ENCODE assay signal across 12 cellular contexts in the genomic region with DNA sequence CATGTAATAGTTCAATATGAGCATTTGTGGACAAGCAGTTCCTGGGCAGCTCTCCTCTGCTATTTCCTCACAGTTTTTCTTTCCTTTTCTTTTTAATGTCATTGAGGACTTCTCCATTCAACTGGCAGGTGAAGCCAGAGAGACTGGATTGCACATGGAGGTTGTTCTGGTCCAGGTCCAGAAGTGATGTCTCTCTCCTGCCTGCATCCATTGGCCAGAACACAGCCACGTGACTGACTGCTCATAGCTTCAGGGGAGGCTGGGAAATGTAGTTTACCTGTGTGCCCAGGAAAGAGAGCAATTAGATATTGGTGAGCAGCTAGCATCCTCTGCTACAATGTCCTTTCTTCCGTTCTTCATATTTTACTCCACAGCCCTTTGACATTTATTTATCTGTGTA. TPM values are rescaled to one million over a fixed set of nuclear protein-coding genes. Genes with fewer than 3 reads are reported as not detected.
DNase-seq lines count a peak whose midpoint lies in the region; ATAC-seq and TF ChIP-seq lines count a peak whose summit lies in the region.
"Had no signal": no experiment of that assay in that cellular context is flagged by ENCODE, and none has a peak within 500 bp of the region (broad histone marks: within the 10 kb centered on the region; RNA-seq: fewer than 3 reads in every experiment).

No MANE protein-coding gene starts in this region.

- H3K4me1 Mint-ChIP-seq in endodermal cell (no peaks in the 10 kb centered on the region), T-helper 17 cell (peaks cover 2% of the 10 kb centered on the region)

- no peaks in the 10 kb centered on the region for H3K4me1 ChIP-seq in endodermal cell (ENCODE audit: control insufficient read depth, insufficient read depth, low read length)
- H3K4me1 ChIP-seq: BLaER1, prostate gland had no signal

- H3K36me3 ChIP-seq in endodermal cell (ENCODE audit: control insufficient read depth, insufficient read depth, low read length), result no peaks in the 10 kb centered on the region
- H3K36me3 ChIP-seq: BLaER1, prostate gland had no signal

- no peak for TF ChIP-seq CTCF in endodermal cell (conservative IDR thresholded peaks at IDR 0.05)

- WGBS in endodermal cell (ENCODE audit: insufficient coverage in 1 of 2, insufficient read length in 1 of 2), 2 experiments, result 68 to 80% methylated on average over 1 of the region's 2 CpGs

- H3K4me3 Mint-ChIP-seq in endodermal cell (no peak overlapping the region), T-helper 17 cell (no peak overlapping the region)

- no peak overlapping the region for H3K27ac ChIP-seq in endodermal cell (ENCODE audit: low read depth, low read length)
- H3K27ac ChIP-seq: BLaER1, coronary artery, prostate gland had no signal

- no peaks in the 10 kb centered on the region for H3K36me3 Mint-ChIP-seq in endodermal cell (ENCODE audit: low read depth)
- no peaks in the 10 kb centered on the region for H3K36me3 Mint-ChIP-seq in T-helper 17 cell (ENCODE audit: low read depth)

- H3K9me3 Mint-ChIP-seq in endodermal cell, result peaks cover 10% of the 10 kb centered on the region

- H3K27ac Mint-ChIP-seq in endodermal cell (no peak overlapping the region), T-helper 17 cell (no peak overlapping the region)

- no peaks in the 10 kb centered on the region for H3K27me3 ChIP-seq in endodermal cell (ENCODE audit: control insufficient read depth, insufficient read depth, low read length, poor library complexity, severe bottlenecking)
- H3K27me3 ChIP-seq: BLaER1 had no signal

- no peak overlapping the region for H3K9ac ChIP-seq in endodermal cell (ENCODE audit: extremely low read depth, low read length, poor library complexity, severe bottlenecking)
- H3K9ac ChIP-seq: BLaER1 had no signal

- peak; percentile 39 for DNase-seq in DMS153 (lab: John Stamatoyannopoulos, UW)
- peak; percentile 35 for DNase-seq in NCI-H748 treated with DMSO at 0.1 percent for 48 hours (lab: John Stamatoyannopoulos, UW)
- DNase-seq in endodermal cell, result peak; percentile 74
- no peak for DNase-seq in SW480 (ENCODE audit: low spot score)
- no peak for DNase-seq in T-helper 17 cell
- DNase-seq in superior temporal gyrus (ENCODE audit: extremely low spot score), result no peak
- DNase-seq: NCI-H2171 had no signal

- ATAC-seq in GM21576 (IDR thresholded peaks at IDR 0.05; ENCODE audit: unreplicated experiment) (peak; percentile 71), GM18517 (IDR thresholded peaks at IDR 0.05; ENCODE audit: unreplicated experiment) (no peak), T-helper 17 cell (no peak)

- H3K9me3 ChIP-seq in endodermal cell (ENCODE audit: control insufficient read depth, low read length) (peaks cover 5% of the 10 kb centered on the region), T-helper 17 cell (ENCODE audit: control insufficient read depth, low read length, poor library complexity, severe bottlenecking) (no peaks in the 10 kb centered on the region)
- H3K9me3 ChIP-seq: prostate gland had no signal

- H3K27me3 Mint-ChIP-seq in endodermal cell (ENCODE audit: insufficient read depth) (no peaks in the 10 kb centered on the region), T-helper 17 cell (peaks cover 27% of the 10 kb centered on the region)

- no peak overlapping the region for H3K4me3 ChIP-seq in endodermal cell (ENCODE audit: low read length)
- H3K4me3 ChIP-seq: BLaER1, coronary artery, prostate gland had no signal

RNA-seq across cellular contexts. Expression of gene ADAM23, which starts 20.2 kb away (rescaled TPM):
- total RNA-seq in endodermal cell (10 to 100 TPM; 25.4 to 34.2 TPM), T-helper 17 cell (10 to 100 TPM; 16.4 to 29.6 TPM)
- polyA plus RNA-seq in endodermal cell (2013, experiment 1 of 2), result 21.9 TPM
- polyA plus RNA-seq in endodermal cell (2013, experiment 2 of 2), result 18.1 TPM

Comparison
In these comparisons a context has a peak if more than half of its experiments do, and no peak if none do; other contexts are left out.
1. DNase-seq: peak in DMS153 (single experiment), NCI-H748 treated with DMSO at 0.1 percent for 48 hours (single experiment) and endodermal cell (single experiment); none in SW480 (single experiment), T-helper 17 cell (0 of 3) and superior temporal gyrus (single experiment).